Comparison of ENCODE assay signal across 34 cellular contexts in genomic region chr4:87908341-87908740, GRCh38.
"Had no signal": no experiment of that assay in that cellular context is flagged by ENCODE, and none has a peak within 500 bp of the region (broad histone marks: within the 10 kb centered on the region; RNA-seq: fewer than 3 reads in every experiment).

No MANE protein-coding gene starts in this region.

- H3K4me1 ChIP-seq: breast epithelium had no signal

- H3K9me3 ChIP-seq: adrenal gland, body of pancreas, breast epithelium had no signal

- DNase-seq: activated CD4-positive, alpha-beta memory T cell treated with anti-CD3 and anti-CD28 coated beads for 36 hours; activated CD4-positive, alpha-beta T cell treated with anti-CD3 and anti-CD28 coated beads for 1 hour; activated CD4-positive, alpha-beta T cell treated with anti-CD3 and anti-CD28 coated beads for 36 hours; activated CD4-positive, alpha-beta T cell treated with anti-CD3 and anti-CD28 coated beads, Interleukin-2, amount 10 ng/mL, durations not matched to agents 24 days and 14 days; activated CD4-positive, alpha-beta T cell treated with anti-CD3 and anti-CD28 coated beads, Interleukin-2, amount 50 U/mL, for 1 hour; activated CD4-positive, alpha-beta T cell treated with anti-CD3 and anti-CD28 coated beads, Interleukin-2, amount 50 U/mL, for 4 hours; activated CD4-positive, CD25-positive, alpha-beta regulatory T cell; activated CD8-positive, alpha-beta memory T cell treated with anti-CD3 and anti-CD28 coated beads, Interleukin-2, amount 50 U/mL, for 4 hours; activated CD8-positive, alpha-beta T cell treated with anti-CD3 and anti-CD28 coated beads for 36 hours; activated effector memory CD4-positive, alpha-beta T cell treated with anti-CD3 and anti-CD28 coated beads, Interleukin-2, amount 50 U/mL, for 16 hours; activated gamma-delta T cell treated with Interleukin-2 at 50 U/mL for 16 hours; activated naive CD4-positive, alpha-beta T cell; activated naive CD4-positive, alpha-beta T cell treated with anti-CD3 and anti-CD28 coated beads for 36 hours; activated naive CD4-positive, alpha-beta T cell treated with anti-CD3 and anti-CD28 coated beads, Interleukin-2, amount 50 U/mL, for 16 hours; activated naive CD8-positive, alpha-beta T cell treated with anti-CD3 and anti-CD28 coated beads for 36 hours; activated T-cell treated with anti-CD3 and anti-CD28 coated beads for 4 hours; activated T-cell treated with anti-CD3 and anti-CD28 coated beads, Interleukin-2, amount 50 U/mL, for 1 hour; activated T-cell treated with anti-CD3 and anti-CD28 coated beads, Interleukin-2, amount 50 U/mL, for 4 hours; activated T-cell treated with anti-CD3 and anti-CD28 coated beads, Interleukin-2, amount 50 U/mL, for 72 hours; adrenal gland; amniotic stem cell; aorta; body of pancreas; brain microvascular endothelial cell; central memory CD4-positive, alpha-beta T cell; T-helper 1 cell; T-helper 2 cell; T-helper 9 cell; WERI-Rb-1 had no signal

- ATAC-seq: activated CD4-positive, alpha-beta T cell treated with anti-CD3 and anti-CD28 coated beads for 36 hours; activated CD4-positive, CD25-positive, alpha-beta regulatory T cell treated with anti-CD3 and anti-CD28 coated beads, Interleukin-2, amount 50 U/mL, for 24 hours; activated CD8-positive, alpha-beta T cell treated with anti-CD3 and anti-CD28 coated beads for 36 hours; activated naive CD4-positive, alpha-beta T cell treated with anti-CD3 and anti-CD28 coated beads, Interleukin-2, amount 50 U/mL, for 72 hours; activated T-cell treated with anti-CD3 and anti-CD28 coated beads, Interleukin-2, amount 50 U/mL, for 4 hours; activated T-cell treated with anti-CD3 and anti-CD28 coated beads, Interleukin-2, amount 50 U/mL, for 72 hours; activated T-helper 17 cell treated with anti-CD3 and anti-CD28 coated beads, Interleukin-2, amount 50 U/mL, for 72 hours; body of pancreas; WTC11 had no signal

- H3K4me3 ChIP-seq: adrenal gland, body of pancreas, breast epithelium had no signal

- H3K36me3 ChIP-seq: adrenal gland, brain microvascular endothelial cell, breast epithelium, WERI-Rb-1 had no signal

- H3K27ac ChIP-seq: adrenal gland, body of pancreas, brain microvascular endothelial cell, breast epithelium, WERI-Rb-1 had no signal

- H3K27me3 ChIP-seq: adrenal gland, body of pancreas, brain microvascular endothelial cell, breast epithelium had no signal
